In the genomic region with DNA sequence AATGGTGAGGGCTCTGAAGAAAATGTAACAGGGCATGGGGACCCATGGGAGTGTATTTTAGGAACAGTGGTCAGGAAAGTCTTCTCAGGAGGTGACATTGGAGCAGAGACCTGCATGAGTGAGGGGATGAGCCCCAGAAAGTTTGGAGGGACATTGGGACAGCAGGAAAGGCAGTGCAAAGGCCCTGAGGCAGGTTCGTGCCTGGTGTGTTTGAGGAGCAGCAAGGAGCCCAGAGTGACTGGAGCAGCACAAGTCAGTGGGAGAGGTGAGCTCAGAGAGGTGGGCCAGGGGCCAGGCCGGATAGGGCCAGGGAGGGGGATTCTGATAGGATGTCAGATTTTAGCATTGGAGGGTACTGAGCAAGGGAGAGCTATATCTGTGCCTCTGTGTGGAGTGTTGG, we compare ENCODE assay signal across 1 cellular context.
TF ChIP-seq lines count a peak whose summit lies in the region.

No MANE protein-coding gene starts in this region.

TF ChIP-seq in GM23338, 12 proteins besides CTCF, POLR2A, EP300 and RAD21:
- TF ChIP-seq, protein P1, sequence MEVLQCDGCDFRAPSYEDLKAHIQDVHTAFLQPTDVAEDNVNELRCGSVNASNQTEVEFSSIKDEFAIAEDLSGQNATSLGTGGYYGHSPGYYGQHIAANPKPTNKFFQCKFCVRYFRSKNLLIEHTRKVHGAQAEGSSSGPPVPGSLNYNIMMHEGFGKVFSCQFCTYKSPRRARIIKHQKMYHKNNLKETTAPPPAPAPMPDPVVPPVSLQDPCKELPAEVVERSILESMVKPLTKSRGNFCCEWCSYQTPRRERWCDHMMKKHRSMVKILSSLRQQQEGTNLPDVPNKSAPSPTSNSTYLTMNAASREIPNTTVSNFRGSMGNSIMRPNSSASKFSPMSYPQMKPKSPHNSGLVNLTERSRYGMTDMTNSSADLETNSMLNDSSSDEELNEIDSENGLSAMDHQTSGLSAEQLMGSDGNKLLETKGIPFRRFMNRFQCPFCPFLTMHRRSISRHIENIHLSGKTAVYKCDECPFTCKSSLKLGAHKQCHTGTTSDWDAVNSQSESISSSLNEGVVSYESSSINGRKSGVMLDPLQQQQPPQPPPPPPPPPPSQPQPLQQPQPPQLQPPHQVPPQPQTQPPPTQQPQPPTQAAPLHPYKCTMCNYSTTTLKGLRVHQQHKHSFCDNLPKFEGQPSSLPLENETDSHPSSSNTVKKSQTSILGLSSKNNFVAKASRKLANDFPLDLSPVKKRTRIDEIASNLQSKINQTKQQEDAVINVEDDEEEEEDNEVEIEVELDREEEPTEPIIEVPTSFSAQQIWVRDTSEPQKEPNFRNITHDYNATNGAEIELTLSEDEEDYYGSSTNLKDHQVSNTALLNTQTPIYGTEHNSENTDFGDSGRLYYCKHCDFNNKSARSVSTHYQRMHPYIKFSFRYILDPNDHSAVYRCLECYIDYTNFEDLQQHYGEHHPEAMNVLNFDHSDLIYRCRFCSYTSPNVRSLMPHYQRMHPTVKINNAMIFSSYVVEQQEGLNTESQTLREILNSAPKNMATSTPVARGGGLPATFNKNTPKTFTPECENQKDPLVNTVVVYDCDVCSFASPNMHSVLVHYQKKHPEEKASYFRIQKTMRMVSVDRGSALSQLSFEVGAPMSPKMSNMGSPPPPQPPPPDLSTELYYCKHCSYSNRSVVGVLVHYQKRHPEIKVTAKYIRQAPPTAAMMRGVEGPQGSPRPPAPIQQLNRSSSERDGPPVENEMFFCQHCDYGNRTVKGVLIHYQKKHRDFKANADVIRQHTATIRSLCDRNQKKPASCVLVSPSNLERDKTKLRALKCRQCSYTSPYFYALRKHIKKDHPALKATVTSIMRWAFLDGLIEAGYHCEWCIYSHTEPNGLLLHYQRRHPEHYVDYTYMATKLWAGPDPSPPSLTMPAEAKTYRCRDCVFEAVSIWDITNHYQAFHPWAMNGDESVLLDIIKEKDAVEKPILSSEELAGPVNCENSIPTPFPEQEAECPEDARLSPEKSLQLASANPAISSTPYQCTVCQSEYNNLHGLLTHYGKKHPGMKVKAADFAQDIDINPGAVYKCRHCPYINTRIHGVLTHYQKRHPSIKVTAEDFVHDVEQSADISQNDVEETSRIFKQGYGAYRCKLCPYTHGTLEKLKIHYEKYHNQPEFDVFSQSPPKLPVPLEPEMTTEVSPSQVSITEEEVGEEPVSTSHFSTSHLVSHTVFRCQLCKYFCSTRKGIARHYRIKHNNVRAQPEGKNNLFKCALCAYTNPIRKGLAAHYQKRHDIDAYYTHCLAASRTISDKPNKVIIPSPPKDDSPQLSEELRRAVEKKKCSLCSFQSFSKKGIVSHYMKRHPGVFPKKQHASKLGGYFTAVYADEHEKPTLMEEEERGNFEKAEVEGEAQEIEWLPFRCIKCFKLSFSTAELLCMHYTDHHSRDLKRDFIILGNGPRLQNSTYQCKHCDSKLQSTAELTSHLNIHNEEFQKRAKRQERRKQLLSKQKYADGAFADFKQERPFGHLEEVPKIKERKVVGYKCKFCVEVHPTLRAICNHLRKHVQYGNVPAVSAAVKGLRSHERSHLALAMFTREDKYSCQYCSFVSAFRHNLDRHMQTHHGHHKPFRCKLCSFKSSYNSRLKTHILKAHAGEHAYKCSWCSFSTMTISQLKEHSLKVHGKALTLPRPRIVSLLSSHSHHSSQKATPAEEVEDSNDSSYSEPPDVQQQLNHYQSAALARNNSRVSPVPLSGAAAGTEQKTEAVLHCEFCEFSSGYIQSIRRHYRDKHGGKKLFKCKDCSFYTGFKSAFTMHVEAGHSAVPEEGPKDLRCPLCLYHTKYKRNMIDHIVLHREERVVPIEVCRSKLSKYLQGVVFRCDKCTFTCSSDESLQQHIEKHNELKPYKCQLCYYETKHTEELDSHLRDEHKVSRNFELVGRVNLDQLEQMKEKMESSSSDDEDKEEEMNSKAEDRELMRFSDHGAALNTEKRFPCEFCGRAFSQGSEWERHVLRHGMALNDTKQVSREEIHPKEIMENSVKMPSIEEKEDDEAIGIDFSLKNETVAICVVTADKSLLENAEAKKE (CRISPR knock-in tag; IDR thresholded peaks at IDR 0.05) = no peak
- TF ChIP-seq ZNF331 (CRISPR knock-in tag; IDR thresholded peaks at IDR 0.05; ENCODE audit: low read depth) = no peak
- no peak for TF ChIP-seq ZNF114 (CRISPR knock-in tag; IDR thresholded peaks at IDR 0.05)
- no peak for TF ChIP-seq CREB1 (CRISPR knock-in tag; IDR thresholded peaks at IDR 0.05; ENCODE audit: low read depth)
- no peak for TF ChIP-seq STAT1 (IDR thresholded peaks at IDR 0.05; ENCODE audit: unreplicated experiment)
- no peak for TF ChIP-seq EZH2 (IDR thresholded peaks at IDR 0.05; ENCODE audit: low read depth, unreplicated experiment)
- TF ChIP-seq, protein P2, sequence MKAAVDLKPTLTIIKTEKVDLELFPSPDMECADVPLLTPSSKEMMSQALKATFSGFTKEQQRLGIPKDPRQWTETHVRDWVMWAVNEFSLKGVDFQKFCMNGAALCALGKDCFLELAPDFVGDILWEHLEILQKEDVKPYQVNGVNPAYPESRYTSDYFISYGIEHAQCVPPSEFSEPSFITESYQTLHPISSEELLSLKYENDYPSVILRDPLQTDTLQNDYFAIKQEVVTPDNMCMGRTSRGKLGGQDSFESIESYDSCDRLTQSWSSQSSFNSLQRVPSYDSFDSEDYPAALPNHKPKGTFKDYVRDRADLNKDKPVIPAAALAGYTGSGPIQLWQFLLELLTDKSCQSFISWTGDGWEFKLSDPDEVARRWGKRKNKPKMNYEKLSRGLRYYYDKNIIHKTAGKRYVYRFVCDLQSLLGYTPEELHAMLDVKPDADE (IDR thresholded peaks at IDR 0.05) = no peak
- TF ChIP-seq, protein P3, sequence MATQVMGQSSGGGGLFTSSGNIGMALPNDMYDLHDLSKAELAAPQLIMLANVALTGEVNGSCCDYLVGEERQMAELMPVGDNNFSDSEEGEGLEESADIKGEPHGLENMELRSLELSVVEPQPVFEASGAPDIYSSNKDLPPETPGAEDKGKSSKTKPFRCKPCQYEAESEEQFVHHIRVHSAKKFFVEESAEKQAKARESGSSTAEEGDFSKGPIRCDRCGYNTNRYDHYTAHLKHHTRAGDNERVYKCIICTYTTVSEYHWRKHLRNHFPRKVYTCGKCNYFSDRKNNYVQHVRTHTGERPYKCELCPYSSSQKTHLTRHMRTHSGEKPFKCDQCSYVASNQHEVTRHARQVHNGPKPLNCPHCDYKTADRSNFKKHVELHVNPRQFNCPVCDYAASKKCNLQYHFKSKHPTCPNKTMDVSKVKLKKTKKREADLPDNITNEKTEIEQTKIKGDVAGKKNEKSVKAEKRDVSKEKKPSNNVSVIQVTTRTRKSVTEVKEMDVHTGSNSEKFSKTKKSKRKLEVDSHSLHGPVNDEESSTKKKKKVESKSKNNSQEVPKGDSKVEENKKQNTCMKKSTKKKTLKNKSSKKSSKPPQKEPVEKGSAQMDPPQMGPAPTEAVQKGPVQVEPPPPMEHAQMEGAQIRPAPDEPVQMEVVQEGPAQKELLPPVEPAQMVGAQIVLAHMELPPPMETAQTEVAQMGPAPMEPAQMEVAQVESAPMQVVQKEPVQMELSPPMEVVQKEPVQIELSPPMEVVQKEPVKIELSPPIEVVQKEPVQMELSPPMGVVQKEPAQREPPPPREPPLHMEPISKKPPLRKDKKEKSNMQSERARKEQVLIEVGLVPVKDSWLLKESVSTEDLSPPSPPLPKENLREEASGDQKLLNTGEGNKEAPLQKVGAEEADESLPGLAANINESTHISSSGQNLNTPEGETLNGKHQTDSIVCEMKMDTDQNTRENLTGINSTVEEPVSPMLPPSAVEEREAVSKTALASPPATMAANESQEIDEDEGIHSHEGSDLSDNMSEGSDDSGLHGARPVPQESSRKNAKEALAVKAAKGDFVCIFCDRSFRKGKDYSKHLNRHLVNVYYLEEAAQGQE (IDR thresholded peaks at IDR 0.05; ENCODE audit: unreplicated experiment) = no peak
- TF ChIP-seq EZH2phosphoT487 (IDR thresholded peaks at IDR 0.05; ENCODE audit: unreplicated experiment) = no peak
- no peak for TF ChIP-seq NANOG (IDR thresholded peaks at IDR 0.05; ENCODE audit: borderline replicate concordance)
- no peak for TF ChIP-seq POLR2AphosphoS5 (IDR thresholded peaks at IDR 0.05; ENCODE audit: low read depth)
